In the genomic region with DNA sequence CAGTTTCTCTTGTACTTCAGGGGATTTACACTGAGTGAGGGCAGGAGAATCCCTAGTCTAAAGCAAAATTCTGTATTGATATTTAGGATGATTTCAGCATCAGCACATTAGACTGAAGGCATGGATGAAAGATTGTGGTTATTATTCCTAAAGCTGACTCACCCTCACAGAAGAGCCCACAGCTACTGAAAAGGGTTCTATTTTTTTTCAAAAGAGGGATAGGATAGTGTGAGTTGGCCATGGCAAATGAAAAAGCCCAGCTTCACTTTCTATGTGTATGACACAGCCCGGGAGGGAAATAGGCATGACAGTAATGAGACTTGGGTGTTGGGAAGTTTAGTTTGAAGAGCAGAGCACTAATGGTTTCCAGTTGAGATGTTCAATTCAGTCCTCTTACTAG, we compare ENCODE assay signal across 1 cellular context.
TF ChIP-seq lines count a peak whose summit lies in the region.

No MANE protein-coding gene starts in this region.

TF ChIP-seq in IMR-90, 13 proteins besides CTCF, POLR2A, EP300 and RAD21 (continued from another document):
- TF ChIP-seq, protein P1, sequence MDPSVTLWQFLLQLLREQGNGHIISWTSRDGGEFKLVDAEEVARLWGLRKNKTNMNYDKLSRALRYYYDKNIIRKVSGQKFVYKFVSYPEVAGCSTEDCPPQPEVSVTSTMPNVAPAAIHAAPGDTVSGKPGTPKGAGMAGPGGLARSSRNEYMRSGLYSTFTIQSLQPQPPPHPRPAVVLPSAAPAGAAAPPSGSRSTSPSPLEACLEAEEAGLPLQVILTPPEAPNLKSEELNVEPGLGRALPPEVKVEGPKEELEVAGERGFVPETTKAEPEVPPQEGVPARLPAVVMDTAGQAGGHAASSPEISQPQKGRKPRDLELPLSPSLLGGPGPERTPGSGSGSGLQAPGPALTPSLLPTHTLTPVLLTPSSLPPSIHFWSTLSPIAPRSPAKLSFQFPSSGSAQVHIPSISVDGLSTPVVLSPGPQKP (IDR thresholded peaks at IDR 0.05; ENCODE audit: borderline replicate concordance, low read depth, low read length): no peak
TF ChIP-seq in IMR-90: peak in this region for 2.
